1 cellular context compared by ENCODE assay signal in genomic region chr4:153781717-153782416, GRCh38.
TF ChIP-seq lines count a peak whose summit lies in the region.

No MANE protein-coding gene starts in this region.

TF ChIP-seq in H1, 55 proteins besides CTCF, POLR2A, EP300 and RAD21 (continued from another document):
- TF ChIP-seq TBP (IDR thresholded peaks at IDR 0.05; ENCODE audit: low read depth, low read length) (no peak), FOSL1 (IDR thresholded peaks at IDR 0.05; ENCODE audit: insufficient read depth, low read depth, low read length) (no peak), RBBP5 (IDR thresholded peaks at IDR 0.05; ENCODE audit: borderline replicate concordance, low read depth, low read length) (no peak), CEBPB (IDR thresholded peaks at IDR 0.05; ENCODE audit: low read depth, low read length) (no peak), ATF2 (IDR thresholded peaks at IDR 0.05; ENCODE audit: low read length) (no peak), CTBP2 (IDR thresholded peaks at IDR 0.05; ENCODE audit: borderline replicate concordance, insufficient read depth, insufficient read length, low read length) (no peak), TAF7 (optimal IDR thresholded peaks at IDR 0.05; ENCODE audit: borderline replicate concordance, low read depth, low read length) (peak; percentile 22), JUN (IDR thresholded peaks at IDR 0.05; ENCODE audit: low read depth, low read length) (no peak), CREB1 (IDR thresholded peaks at IDR 0.05) (no peak), TCF12 (IDR thresholded peaks at IDR 0.05; ENCODE audit: low read depth, low read length) (no peak), POU5F1 (IDR thresholded peaks at IDR 0.05; ENCODE audit: low read depth, low read length) (no peak), YY1 (IDR thresholded peaks at IDR 0.05; ENCODE audit: low read depth, low read length) (peak; percentile 73; the same call in 1 of the 2 replicates)
- TF ChIP-seq, protein P1, sequence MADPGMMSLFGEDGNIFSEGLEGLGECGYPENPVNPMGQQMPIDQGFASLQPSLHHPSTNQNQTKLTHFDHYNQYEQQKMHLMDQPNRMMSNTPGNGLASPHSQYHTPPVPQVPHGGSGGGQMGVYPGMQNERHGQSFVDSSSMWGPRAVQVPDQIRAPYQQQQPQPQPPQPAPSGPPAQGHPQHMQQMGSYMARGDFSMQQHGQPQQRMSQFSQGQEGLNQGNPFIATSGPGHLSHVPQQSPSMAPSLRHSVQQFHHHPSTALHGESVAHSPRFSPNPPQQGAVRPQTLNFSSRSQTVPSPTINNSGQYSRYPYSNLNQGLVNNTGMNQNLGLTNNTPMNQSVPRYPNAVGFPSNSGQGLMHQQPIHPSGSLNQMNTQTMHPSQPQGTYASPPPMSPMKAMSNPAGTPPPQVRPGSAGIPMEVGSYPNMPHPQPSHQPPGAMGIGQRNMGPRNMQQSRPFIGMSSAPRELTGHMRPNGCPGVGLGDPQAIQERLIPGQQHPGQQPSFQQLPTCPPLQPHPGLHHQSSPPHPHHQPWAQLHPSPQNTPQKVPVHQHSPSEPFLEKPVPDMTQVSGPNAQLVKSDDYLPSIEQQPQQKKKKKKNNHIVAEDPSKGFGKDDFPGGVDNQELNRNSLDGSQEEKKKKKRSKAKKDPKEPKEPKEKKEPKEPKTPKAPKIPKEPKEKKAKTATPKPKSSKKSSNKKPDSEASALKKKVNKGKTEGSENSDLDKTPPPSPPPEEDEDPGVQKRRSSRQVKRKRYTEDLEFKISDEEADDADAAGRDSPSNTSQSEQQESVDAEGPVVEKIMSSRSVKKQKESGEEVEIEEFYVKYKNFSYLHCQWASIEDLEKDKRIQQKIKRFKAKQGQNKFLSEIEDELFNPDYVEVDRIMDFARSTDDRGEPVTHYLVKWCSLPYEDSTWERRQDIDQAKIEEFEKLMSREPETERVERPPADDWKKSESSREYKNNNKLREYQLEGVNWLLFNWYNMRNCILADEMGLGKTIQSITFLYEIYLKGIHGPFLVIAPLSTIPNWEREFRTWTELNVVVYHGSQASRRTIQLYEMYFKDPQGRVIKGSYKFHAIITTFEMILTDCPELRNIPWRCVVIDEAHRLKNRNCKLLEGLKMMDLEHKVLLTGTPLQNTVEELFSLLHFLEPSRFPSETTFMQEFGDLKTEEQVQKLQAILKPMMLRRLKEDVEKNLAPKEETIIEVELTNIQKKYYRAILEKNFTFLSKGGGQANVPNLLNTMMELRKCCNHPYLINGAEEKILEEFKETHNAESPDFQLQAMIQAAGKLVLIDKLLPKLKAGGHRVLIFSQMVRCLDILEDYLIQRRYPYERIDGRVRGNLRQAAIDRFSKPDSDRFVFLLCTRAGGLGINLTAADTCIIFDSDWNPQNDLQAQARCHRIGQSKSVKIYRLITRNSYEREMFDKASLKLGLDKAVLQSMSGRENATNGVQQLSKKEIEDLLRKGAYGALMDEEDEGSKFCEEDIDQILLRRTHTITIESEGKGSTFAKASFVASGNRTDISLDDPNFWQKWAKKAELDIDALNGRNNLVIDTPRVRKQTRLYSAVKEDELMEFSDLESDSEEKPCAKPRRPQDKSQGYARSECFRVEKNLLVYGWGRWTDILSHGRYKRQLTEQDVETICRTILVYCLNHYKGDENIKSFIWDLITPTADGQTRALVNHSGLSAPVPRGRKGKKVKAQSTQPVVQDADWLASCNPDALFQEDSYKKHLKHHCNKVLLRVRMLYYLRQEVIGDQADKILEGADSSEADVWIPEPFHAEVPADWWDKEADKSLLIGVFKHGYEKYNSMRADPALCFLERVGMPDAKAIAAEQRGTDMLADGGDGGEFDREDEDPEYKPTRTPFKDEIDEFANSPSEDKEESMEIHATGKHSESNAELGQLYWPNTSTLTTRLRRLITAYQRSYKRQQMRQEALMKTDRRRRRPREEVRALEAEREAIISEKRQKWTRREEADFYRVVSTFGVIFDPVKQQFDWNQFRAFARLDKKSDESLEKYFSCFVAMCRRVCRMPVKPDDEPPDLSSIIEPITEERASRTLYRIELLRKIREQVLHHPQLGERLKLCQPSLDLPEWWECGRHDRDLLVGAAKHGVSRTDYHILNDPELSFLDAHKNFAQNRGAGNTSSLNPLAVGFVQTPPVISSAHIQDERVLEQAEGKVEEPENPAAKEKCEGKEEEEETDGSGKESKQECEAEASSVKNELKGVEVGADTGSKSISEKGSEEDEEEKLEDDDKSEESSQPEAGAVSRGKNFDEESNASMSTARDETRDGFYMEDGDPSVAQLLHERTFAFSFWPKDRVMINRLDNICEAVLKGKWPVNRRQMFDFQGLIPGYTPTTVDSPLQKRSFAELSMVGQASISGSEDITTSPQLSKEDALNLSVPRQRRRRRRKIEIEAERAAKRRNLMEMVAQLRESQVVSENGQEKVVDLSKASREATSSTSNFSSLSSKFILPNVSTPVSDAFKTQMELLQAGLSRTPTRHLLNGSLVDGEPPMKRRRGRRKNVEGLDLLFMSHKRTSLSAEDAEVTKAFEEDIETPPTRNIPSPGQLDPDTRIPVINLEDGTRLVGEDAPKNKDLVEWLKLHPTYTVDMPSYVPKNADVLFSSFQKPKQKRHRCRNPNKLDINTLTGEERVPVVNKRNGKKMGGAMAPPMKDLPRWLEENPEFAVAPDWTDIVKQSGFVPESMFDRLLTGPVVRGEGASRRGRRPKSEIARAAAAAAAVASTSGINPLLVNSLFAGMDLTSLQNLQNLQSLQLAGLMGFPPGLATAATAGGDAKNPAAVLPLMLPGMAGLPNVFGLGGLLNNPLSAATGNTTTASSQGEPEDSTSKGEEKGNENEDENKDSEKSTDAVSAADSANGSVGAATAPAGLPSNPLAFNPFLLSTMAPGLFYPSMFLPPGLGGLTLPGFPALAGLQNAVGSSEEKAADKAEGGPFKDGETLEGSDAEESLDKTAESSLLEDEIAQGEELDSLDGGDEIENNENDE (IDR thresholded peaks at IDR 0.05; ENCODE audit: insufficient replicate concordance, low read length): peak; percentile 19
- TF ChIP-seq, protein P2, sequence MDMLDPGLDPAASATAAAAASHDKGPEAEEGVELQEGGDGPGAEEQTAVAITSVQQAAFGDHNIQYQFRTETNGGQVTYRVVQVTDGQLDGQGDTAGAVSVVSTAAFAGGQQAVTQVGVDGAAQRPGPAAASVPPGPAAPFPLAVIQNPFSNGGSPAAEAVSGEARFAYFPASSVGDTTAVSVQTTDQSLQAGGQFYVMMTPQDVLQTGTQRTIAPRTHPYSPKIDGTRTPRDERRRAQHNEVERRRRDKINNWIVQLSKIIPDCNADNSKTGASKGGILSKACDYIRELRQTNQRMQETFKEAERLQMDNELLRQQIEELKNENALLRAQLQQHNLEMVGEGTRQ (IDR thresholded peaks at IDR 0.05; ENCODE audit: low read length): no peak
- TF ChIP-seq, protein P3, sequence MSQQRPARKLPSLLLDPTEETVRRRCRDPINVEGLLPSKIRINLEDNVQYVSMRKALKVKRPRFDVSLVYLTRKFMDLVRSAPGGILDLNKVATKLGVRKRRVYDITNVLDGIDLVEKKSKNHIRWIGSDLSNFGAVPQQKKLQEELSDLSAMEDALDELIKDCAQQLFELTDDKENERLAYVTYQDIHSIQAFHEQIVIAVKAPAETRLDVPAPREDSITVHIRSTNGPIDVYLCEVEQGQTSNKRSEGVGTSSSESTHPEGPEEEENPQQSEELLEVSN (IDR thresholded peaks at IDR 0.05): 0 out of 2 replicates have a peak, but pooled peaks have one; percentile 11
TF ChIP-seq in H1: peak in this region for 4.
